ENCODE assay signal across 15 cellular contexts in the genomic region with DNA sequence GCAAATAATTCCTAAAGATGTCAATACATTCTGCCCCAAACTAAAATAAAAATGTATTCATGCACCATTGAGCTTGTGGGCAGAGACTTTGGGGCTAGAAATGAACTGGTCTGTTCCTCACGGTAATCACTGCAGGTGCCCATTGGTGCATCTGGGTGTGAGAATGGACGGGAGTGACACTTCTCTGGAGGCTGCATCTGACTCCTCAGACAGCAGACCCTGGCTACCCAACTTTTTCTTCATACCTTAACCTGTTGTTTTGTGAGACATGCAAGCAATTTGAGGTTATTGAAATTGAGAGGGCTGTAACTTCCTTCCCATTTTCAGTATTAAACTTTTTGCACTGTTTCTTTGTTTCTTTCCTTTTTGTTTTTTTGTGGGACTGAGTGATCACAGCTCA.
A peak's percentile ranks its signal among the peaks of the same experiment; 100 is the strongest.
DNase-seq lines count a peak whose midpoint lies in the region; ATAC-seq and TF ChIP-seq lines count a peak whose summit lies in the region.
"Had no signal": no experiment of that assay in that cellular context is flagged by ENCODE, and none has a peak within 500 bp of the region (broad histone marks: within the 10 kb centered on the region; RNA-seq: fewer than 3 reads in every experiment).

No MANE protein-coding gene starts in this region.

- intact Hi-C loops in vagina (cut with DNase I): no loop called here

- H3K27me3 Mint-ChIP-seq in glutamatergic neuron (ENCODE audit: unreplicated experiment): peaks cover 3% of the 10 kb centered on the region

- no peaks in the 10 kb centered on the region for H3K27me3 ChIP-seq in vagina
- H3K27me3 ChIP-seq: cardiac muscle cell had no signal

- no peaks in the 10 kb centered on the region for H3K36me3 Mint-ChIP-seq in glutamatergic neuron (ENCODE audit: unreplicated experiment)

- TF ChIP-seq POLR2A in GM18505 (IDR thresholded peaks at IDR 0.05; ENCODE audit: borderline replicate concordance, extremely low read depth, insufficient read depth, insufficient read length): no peak
- no peak for TF ChIP-seq POLR2A in vagina (IDR thresholded peaks at IDR 0.05)

- no peak overlapping the region for H3K27ac Mint-ChIP-seq in glutamatergic neuron (ENCODE audit: unreplicated experiment)

- no peaks in the 10 kb centered on the region for H3K9me3 ChIP-seq in vagina

- peak; percentile 46 for ATAC-seq in GM18505 (IDR thresholded peaks at IDR 0.05; ENCODE audit: unreplicated experiment)
- peak; percentile 47 for ATAC-seq in GM19468 (IDR thresholded peaks at IDR 0.05; ENCODE audit: extremely low read depth, unreplicated experiment)
- peak; percentile 45 for ATAC-seq in HG02885 (IDR thresholded peaks at IDR 0.05; ENCODE audit: poor library complexity, unreplicated experiment)
- ATAC-seq in HG03565 (IDR thresholded peaks at IDR 0.05; ENCODE audit: unreplicated experiment): peak; percentile 26

- H3K36me3 ChIP-seq in vagina: no peaks in the 10 kb centered on the region
- H3K36me3 ChIP-seq: cardiac muscle cell had no signal

- H3K27ac ChIP-seq in vagina: no peak overlapping the region
- H3K27ac ChIP-seq: cardiac muscle cell had no signal

- TF ChIP-seq CTCF in vagina (IDR thresholded peaks at IDR 0.05): no peak
- no peak for TF ChIP-seq CTCF in glutamatergic neuron (IDR thresholded peaks at IDR 0.05; ENCODE audit: partially characterized antibody, unreplicated experiment)

- peaks cover 1% of the 10 kb centered on the region for H3K9me3 Mint-ChIP-seq in glutamatergic neuron (ENCODE audit: unreplicated experiment)

- DNase-seq in NCI-H69 (lab: John Stamatoyannopoulos, UW): no peak
- DNase-seq in central memory CD4-positive, alpha-beta T cell: no peak
- no peak for DNase-seq in vagina (ENCODE audit: extremely low spot score in 2 of 2)
- DNase-seq in glutamatergic neuron: no peak
- DNase-seq: activated effector memory CD4-positive, alpha-beta T cell treated with anti-CD3 and anti-CD28 coated beads, Interleukin-2, amount 50 U/mL, for 16 hours; EL; erythroblast; NCI-H1105 treated with DMSO at 0.1 percent for 48 hours; NCI-H524 treated with DMSO at 0.1 percent for 48 hours; occipital lobe had no signal

- H3K4me3 Mint-ChIP-seq in glutamatergic neuron (ENCODE audit: unreplicated experiment): no peak overlapping the region

- no peaks in the 10 kb centered on the region for H3K4me1 Mint-ChIP-seq in glutamatergic neuron (ENCODE audit: low read depth, unreplicated experiment)

- no peak overlapping the region for H3K4me3 ChIP-seq in vagina
- H3K4me3 ChIP-seq: cardiac muscle cell had no signal

- no peaks in the 10 kb centered on the region for H3K4me1 ChIP-seq in vagina
